Comparison of ENCODE assay signal across 21 cellular contexts in genomic region chr6:144336900-144337299, GRCh38. TPM values are rescaled to one million over a fixed set of nuclear protein-coding genes. Genes with fewer than 3 reads are reported as not detected.
DNase-seq lines count a peak whose midpoint lies in the region; ATAC-seq, FAIRE-seq and TF ChIP-seq lines count a peak whose summit lies in the region.
"Had no signal": no experiment of that assay in that cellular context is flagged by ENCODE, and none has a peak within 500 bp of the region (broad histone marks: within the 10 kb centered on the region; RNA-seq: fewer than 3 reads in every experiment).

No MANE protein-coding gene starts in this region.

- TF ChIP-seq POLR2A in HepG2 (IDR thresholded peaks at IDR 0.05; ENCODE audit: insufficient read depth in 1 of 2, low read depth in 2 of 2, low read length in 2 of 2) (no peak), right lobe of liver (IDR thresholded peaks at IDR 0.05) (no peak)

- no peaks in the 10 kb centered on the region for H3K27me3 ChIP-seq in HepG2 (ENCODE audit: control insufficient read depth in 1 of 2, insufficient read depth in 2 of 2, low read length in 2 of 2)
- H3K27me3 ChIP-seq in right lobe of liver = no peaks in the 10 kb centered on the region
- no peaks in the 10 kb centered on the region for H3K27me3 ChIP-seq in naive thymus-derived CD4-positive, alpha-beta T cell (ENCODE audit: control insufficient read depth in 2 of 2, insufficient read depth in 2 of 2, low read length in 2 of 2)
- H3K27me3 ChIP-seq: adrenal gland, cardiac muscle cell, heart right ventricle had no signal

- no peak overlapping the region for H3K9ac ChIP-seq in HepG2 (ENCODE audit: insufficient read depth, low read depth, low read length)

- no peaks in the 10 kb centered on the region for H4K20me1 ChIP-seq in HepG2 (ENCODE audit: insufficient read depth, low read length)

- H3K4me1 ChIP-seq in HepG2 (ENCODE audit: insufficient read depth, low read length) (peaks cover 85% of the 10 kb centered on the region), right lobe of liver (peaks cover 0 to 33% (median 0%) of the 10 kb centered on the region in 4 donors)
- H3K4me1 ChIP-seq in naive thymus-derived CD4-positive, alpha-beta T cell (ENCODE audit: control insufficient read depth in 2 of 2, insufficient read depth in 2 of 2, low read length in 2 of 2) = peaks cover 44 to 53% of the 10 kb centered on the region in 2 donors

- in situ Hi-C loops in HepG2 (cut with HindIII; ENCODE audit: extremely low pct_ligation_motif_present, low pct_unique_long_range_greater_than_20kb) = no loop called here

- no peak overlapping the region for H3K27ac ChIP-seq in HepG2 (ENCODE audit: extremely low read length, insufficient read depth, low read length)
- no peak overlapping the region for H3K27ac ChIP-seq in right lobe of liver
- H3K27ac ChIP-seq in naive thymus-derived CD4-positive, alpha-beta T cell (ENCODE audit: low read depth, low read length) = no peak overlapping the region
- H3K27ac ChIP-seq: adrenal gland, cardiac muscle cell, heart right ventricle, lower lobe of right lung had no signal

- CTCF ChIA-PET in HepG2 (lab: Yijun Ruan, JAX; ENCODE audit: low intra/inter-chr PET ratio, low total read pairs) = no interaction called here
- CTCF ChIA-PET in activated CD8-positive, alpha-beta T cell treated with anti-CD3 and anti-CD28 coated beads for 36 hours (lab: Charles Lee) = no interaction called here
- CTCF ChIA-PET in naive thymus-derived CD4-positive, alpha-beta T cell (lab: Charles Lee) = no interaction called here

- H3K9me3 ChIP-seq in HepG2 (ENCODE audit: low read length) (no peaks in the 10 kb centered on the region), right lobe of liver (no peaks in the 10 kb centered on the region)
- H3K9me3 ChIP-seq in naive thymus-derived CD4-positive, alpha-beta T cell (ENCODE audit: control insufficient read depth in 2 of 3, low read length in 3 of 3) = no peaks in the 10 kb centered on the region
- H3K9me3 ChIP-seq: adrenal gland, heart right ventricle, lower lobe of right lung had no signal

- intact Hi-C loops in HepG2 (cut with micrococcal nuclease; ENCODE audit: unreplicated experiment) = no loop called here
- intact Hi-C loops in right lobe of liver (cut with DNase I) = no loop called here
- intact Hi-C loops in activated CD8-positive, alpha-beta T cell treated with anti-CD3 and anti-CD28 coated beads for 36 hours (cut with micrococcal nuclease) = no loop called here
- intact Hi-C loops in naive thymus-derived CD4-positive, alpha-beta T cell (cut with micrococcal nuclease) = no loop called here

- TF ChIP-seq CTCF in HepG2 (CRISPR knock-in tag; IDR thresholded peaks at IDR 0.05) = no peak
- no peak for TF ChIP-seq CTCF in right lobe of liver (IDR thresholded peaks at IDR 0.05)
- TF ChIP-seq CTCF in activated CD8-positive, alpha-beta T cell treated with anti-CD3 and anti-CD28 coated beads for 36 hours (IDR thresholded peaks at IDR 0.05) = no peak

- TF ChIP-seq EP300 in HepG2 (IDR thresholded peaks at IDR 0.05; ENCODE audit: low read depth in 2 of 2, low read length in 2 of 2) (no peak), HepG2 (CRISPR knock-in tag; IDR thresholded peaks at IDR 0.05; ENCODE audit: borderline replicate concordance) (no peak)

- TF ChIP-seq RAD21 in HepG2 (CRISPR knock-in tag; IDR thresholded peaks at IDR 0.05) = no peak

- peaks cover 63% of the 10 kb centered on the region for H3K4me1 Mint-ChIP-seq in activated CD8-positive, alpha-beta T cell treated with anti-CD3 and anti-CD28 coated beads for 36 hours (ENCODE audit: low read depth)
- peaks cover 60 to 91% (median 81%) of the 10 kb centered on the region in 7 donors for H3K4me1 Mint-ChIP-seq in naive thymus-derived CD4-positive, alpha-beta T cell

- no peaks in the 10 kb centered on the region for H3K27me3 Mint-ChIP-seq in activated CD8-positive, alpha-beta T cell treated with anti-CD3 and anti-CD28 coated beads for 36 hours
- H3K27me3 Mint-ChIP-seq in naive thymus-derived CD4-positive, alpha-beta T cell = no peaks in the 10 kb centered on the region
- H3K27me3 Mint-ChIP-seq: stimulated activated naive CD8-positive, alpha-beta T cell treated with anti-CD3 and anti-CD28 coated beads, Interleukin-15, amount 100 ng/mL, for 72 hours had no signal

- H3K79me2 ChIP-seq in HepG2 (ENCODE audit: insufficient read depth, low read length) = peaks cover 94% of the 10 kb centered on the region

- peaks cover 16 to 19% of the 10 kb centered on the region in 2 experiments; a peak in 4 of 5 replicates for H3K36me3 ChIP-seq in HepG2 (replicated peaks in 1 of 2; ENCODE audit: control insufficient read depth in 1 of 2, insufficient read depth in 2 of 2, low read length in 2 of 2)
- no peaks in the 10 kb centered on the region for H3K36me3 ChIP-seq in right lobe of liver
- no peaks in the 10 kb centered on the region for H3K36me3 ChIP-seq in naive thymus-derived CD4-positive, alpha-beta T cell (ENCODE audit: control insufficient read depth in 2 of 3, insufficient read depth in 3 of 3, low read length in 3 of 3)
- H3K36me3 ChIP-seq: adrenal gland, cardiac muscle cell, heart right ventricle, lower lobe of right lung had no signal

- H3K9me3 Mint-ChIP-seq in activated CD8-positive, alpha-beta T cell treated with anti-CD3 and anti-CD28 coated beads for 36 hours = no peaks in the 10 kb centered on the region
- H3K9me3 Mint-ChIP-seq in naive thymus-derived CD4-positive, alpha-beta T cell = no peaks in the 10 kb centered on the region
- H3K9me3 Mint-ChIP-seq: stimulated activated naive CD8-positive, alpha-beta T cell treated with anti-CD3 and anti-CD28 coated beads, Interleukin-15, amount 100 ng/mL, for 72 hours had no signal

- H2AFZ ChIP-seq in HepG2 (ENCODE audit: low read length) = no peak overlapping the region

- H3K4me3 Mint-ChIP-seq in activated CD8-positive, alpha-beta T cell treated with anti-CD3 and anti-CD28 coated beads for 36 hours = no peak overlapping the region
- peak overlapping the region in 9 of 10 donors; percentile 17 to 83 (median 37) for H3K4me3 Mint-ChIP-seq in naive thymus-derived CD4-positive, alpha-beta T cell
- H3K4me3 Mint-ChIP-seq: stimulated activated naive CD8-positive, alpha-beta T cell treated with anti-CD3 and anti-CD28 coated beads, Interleukin-15, amount 100 ng/mL, for 72 hours had no signal

- no peaks in the 10 kb centered on the region for H3K36me3 Mint-ChIP-seq in activated CD8-positive, alpha-beta T cell treated with anti-CD3 and anti-CD28 coated beads for 36 hours (ENCODE audit: low read depth)
- peaks cover 0 to 7% (median 0%) of the 10 kb centered on the region in 5 donors for H3K36me3 Mint-ChIP-seq in naive thymus-derived CD4-positive, alpha-beta T cell

- H3K27ac Mint-ChIP-seq in activated CD8-positive, alpha-beta T cell treated with anti-CD3 and anti-CD28 coated beads for 36 hours = peak overlapping the region; percentile 39
- H3K27ac Mint-ChIP-seq in naive thymus-derived CD4-positive, alpha-beta T cell = peak overlapping the region; percentile 25 to 96 (median 89)

- POLR2A ChIA-PET in HepG2 (lab: Yijun Ruan, JAX) = no interaction called here
- POLR2A ChIA-PET in activated CD8-positive, alpha-beta T cell treated with anti-CD3 and anti-CD28 coated beads for 36 hours (lab: Charles Lee) = interaction anchor here (0.7 to 1.4 kb wide), 2 partner anchors 8 to 25 kb away, joined by 4 read pairs; no protein-coding TSS in a partner anchor
- POLR2A ChIA-PET in naive thymus-derived CD4-positive, alpha-beta T cell (lab: Charles Lee) = interaction anchor here (1.8 to 4.0 kb wide), 2 partner anchors 9 to 10 kb away, joined by 7 to 42 read pairs; no protein-coding TSS in a partner anchor

- no peak for ATAC-seq in HepG2
- ATAC-seq in right lobe of liver = no peak
- ATAC-seq in activated CD8-positive, alpha-beta T cell treated with anti-CD3 and anti-CD28 coated beads for 36 hours = no peak
- no peak for ATAC-seq in naive thymus-derived CD4-positive, alpha-beta T cell
- ATAC-seq in GM19395 (IDR thresholded peaks at IDR 0.05; ENCODE audit: unreplicated experiment) = no peak
- ATAC-seq in HG02798 (IDR thresholded peaks at IDR 0.05; ENCODE audit: poor library complexity, unreplicated experiment) = no peak
- ATAC-seq: heart right ventricle; lower lobe of right lung; stimulated activated naive CD8-positive, alpha-beta T cell treated with anti-CD3 and anti-CD28 coated beads, Interleukin-15, amount 100 ng/mL, for 72 hours had no signal

- DNase-seq in HepG2 (ENCODE audit: low spot score) (no peak), right lobe of liver (no peak), NK-92 (lab: John Stamatoyannopoulos, UW; ENCODE audit: unreplicated experiment) (no peak)
- DNase-seq in activated CD8-positive, alpha-beta T cell treated with anti-CD3 and anti-CD28 coated beads for 36 hours = no peak
- no peak for DNase-seq in naive thymus-derived CD4-positive, alpha-beta T cell
- no peak for DNase-seq in stimulated activated CD4-positive, alpha-beta T cell treated with anti-CD3 and anti-CD28 coated beads, Interleukin-1b, Interleukin-23, amount 100 ng/mL, for 48 hours
- DNase-seq: activated CD4-positive, alpha-beta T cell treated with anti-CD3 and anti-CD28 coated beads for 4 hours; activated T-cell treated with anti-CD3 and anti-CD28 coated beads for 4 hours; adrenal gland; effector CD8-positive, alpha-beta T cell; heart right ventricle; lower lobe of right lung; NCI-H187; NCI-H446; SHP77 treated with DMSO at 0.1 percent for 48 hours; stimulated activated CD4-positive, alpha-beta T cell treated with anti-CD3 and anti-CD28 coated beads, Interleukin-15, amount 100 ng/mL, for 24 hours; stimulated activated naive CD8-positive, alpha-beta T cell treated with anti-CD3 and anti-CD28 coated beads, Interleukin-15, amount 100 ng/mL, for 72 hours; T1000 had no signal

- 89% methylated on average over 2 of the region's 2 CpGs for WGBS in HepG2 (ENCODE audit: low lambda C conversion rate)
- 100% methylated on average over 1 of the region's 2 CpGs for WGBS in right lobe of liver (ENCODE audit: insufficient coverage, low coverage, low lambda C conversion rate, missing lambda C conversion rate)

- no peak overlapping the region for H3K4me2 ChIP-seq in HepG2 (ENCODE audit: low read depth, low read length)

- no TSS peak for BruUV-seq in HepG2 (replicated peaks; lab: Mats Ljungman, UMichigan)

- H3K4me3 ChIP-seq in HepG2 (replicated peaks in 1 of 3; ENCODE audit: insufficient read depth in 1 of 3, low read depth in 2 of 3, low read length in 3 of 3) (no peak overlapping the region), right lobe of liver (no peak overlapping the region)
- no peak overlapping the region for H3K4me3 ChIP-seq in naive thymus-derived CD4-positive, alpha-beta T cell (ENCODE audit: low read length)
- H3K4me3 ChIP-seq: adrenal gland, cardiac muscle cell, heart right ventricle, lower lobe of right lung had no signal

- FAIRE-seq in HepG2 (lab: Jason Lieb, UNC) = no peak

RNA-seq across cellular contexts. Expression of gene UTRN, which starts 51.8 kb away (rescaled TPM):
- 85.4 and 102 TPM in 2 replicates for total RNA-seq in HepG2 (2016; rRNA removed; fragmentation: Illumina TruSeq; extraction: Trizol)
- total RNA-seq in HepG2 (2016; cell fraction: cytosol; rRNA removed; fragmentation: Illumina TruSeq; extraction: Trizol; ENCODE audit: low read depth) = 31.3 and 33.8 TPM in 2 replicates
- total RNA-seq in HepG2 (2016; cell fraction: insoluble cytoplasmic fraction; rRNA removed; fragmentation: Illumina TruSeq; extraction: Trizol) = 82.8 and 99.8 TPM in 2 replicates
- total RNA-seq in HepG2 (2016; cell fraction: membrane; rRNA removed; fragmentation: Illumina TruSeq; extraction: Trizol) = 24.5 and 25.3 TPM in 2 replicates
- 238 and 263 TPM in 2 replicates for total RNA-seq in HepG2 (2016; cell fraction: nucleus; rRNA removed; fragmentation: Illumina TruSeq; extraction: Trizol)
- polyA plus RNA-seq in HepG2 (2011; rRNA removed) = 116 and 119 TPM in 2 replicates
- 80.3 and 114 TPM in 2 replicates for polyA plus RNA-seq in HepG2 (2011; cell fraction: cytosol; rRNA removed)
- polyA plus RNA-seq in HepG2 (2011; cell fraction: nucleus; rRNA removed) = 157 and 177 TPM in 2 replicates
- 163 and 168 TPM in 2 replicates for polyA plus RNA-seq in HepG2 (2012)
- 1.2 and 1.7 TPM in 2 replicates for polyA plus RNA-seq in HepG2 (2016; cell fraction: cytosol; fragmentation: Illumina TruSeq; extraction: Trizol; ENCODE audit: low read depth)
- polyA plus RNA-seq in HepG2 (2016; cell fraction: insoluble cytoplasmic fraction; fragmentation: Illumina TruSeq; extraction: Trizol; ENCODE audit: low read depth) = 32.6 and 33.9 TPM in 2 replicates
- polyA plus RNA-seq in HepG2 (2016; cell fraction: membrane; fragmentation: Illumina TruSeq; extraction: Trizol; ENCODE audit: low read depth) = 2.6 and 3.8 TPM in 2 replicates
- 41.1 and 45.1 TPM in 2 replicates for polyA plus RNA-seq in HepG2 (2016; cell fraction: nucleus; fragmentation: Illumina TruSeq; extraction: Trizol; ENCODE audit: insufficient read depth, low read depth)
- 15.6 and 209 TPM in 2 replicates for polyA minus RNA-seq in HepG2 (2011; rRNA and poly(A)+ RNA removed; ENCODE audit: low replicate concordance)
- polyA minus RNA-seq in HepG2 (2011; cell fraction: cytosol; rRNA and poly(A)+ RNA removed) = 248 and 267 TPM in 2 replicates
- 1,476 and 1,554 TPM in 2 replicates for polyA minus RNA-seq in HepG2 (2011; cell fraction: nucleus; rRNA and poly(A)+ RNA removed)
- 10 to 100 TPM; 27.7 to 66.5 (median 40.8) TPM for total RNA-seq in right lobe of liver
- total RNA-seq in activated CD8-positive, alpha-beta T cell treated with anti-CD3 and anti-CD28 coated beads for 36 hours = 10 to 100 TPM; 53.9 to 58.5 TPM
- 100 to 1,000 TPM; 148 to 280 (median 153) TPM for total RNA-seq in naive thymus-derived CD4-positive, alpha-beta T cell
- 10 to 100 TPM; 46.7 to 52.1 TPM for polyA plus RNA-seq in naive thymus-derived CD4-positive, alpha-beta T cell
